7 cellular contexts compared by ENCODE assay signal in the genomic region with DNA sequence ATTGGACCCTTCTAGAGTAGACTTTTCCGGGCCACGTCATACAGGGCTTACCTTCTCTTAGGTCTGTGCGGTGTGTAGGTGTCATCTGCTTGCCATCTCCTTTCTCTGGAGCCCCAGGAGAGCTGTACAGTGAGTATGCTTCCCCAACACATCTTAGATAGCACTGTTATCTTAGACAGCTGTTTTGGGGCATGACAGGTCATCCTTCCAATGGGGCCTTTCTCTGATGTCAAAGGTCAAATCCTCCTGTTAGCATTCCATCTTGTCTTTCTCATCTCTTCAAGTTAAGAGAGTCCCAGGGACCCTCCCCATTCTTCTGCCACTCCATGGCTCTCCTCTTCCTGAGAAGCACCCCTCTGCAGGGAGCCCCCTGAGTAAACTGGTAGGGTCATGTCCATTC.
"Had no signal": no experiment of that assay in that cellular context is flagged by ENCODE, and none has a peak within 500 bp of the region (broad histone marks: within the 10 kb centered on the region; RNA-seq: fewer than 3 reads in every experiment).

No MANE protein-coding gene starts in this region.

- H3K4me3 ChIP-seq: GM23338, HAP-1 had no signal

- H3K9me3 ChIP-seq: HAP-1 had no signal

- DNase-seq: H7, HFFc6, KG1 had no signal

- H3K36me3 ChIP-seq: HAP-1 had no signal

- H3K4me1 ChIP-seq: HAP-1 had no signal

- H3K4me2 ChIP-seq: GM23338 had no signal

- H2AFZ ChIP-seq: GM23338 had no signal

- ATAC-seq: GM23338, HCT116 had no signal

- FAIRE-seq: HTR-8/SVneo had no signal
